8 cellular contexts compared by ENCODE assay signal in genomic region chr5:41856644-41857491, GRCh38. TPM values are rescaled to one million over a fixed set of nuclear protein-coding genes. Genes with fewer than 3 reads are reported as not detected.
A peak's percentile ranks its signal among the peaks of the same experiment; 100 is the strongest.
DNase-seq lines count a peak whose midpoint lies in the region; ATAC-seq, FAIRE-seq and TF ChIP-seq lines count a peak whose summit lies in the region.

No MANE protein-coding gene starts in this region.

- no peak for TF ChIP-seq EP300 in SK-N-SH (IDR thresholded peaks at IDR 0.05; ENCODE audit: borderline replicate concordance in 1 of 2, low read depth in 1 of 2, low read length in 1 of 2)

- H3K4me3 ChIP-seq in SK-N-SH (ENCODE audit: low read depth in 2 of 2, low read length in 1 of 2), result no peak overlapping the region
- no peak overlapping the region for H3K4me3 ChIP-seq in spleen

- H3K4me2 ChIP-seq in SK-N-SH, result no peak overlapping the region

- no peak overlapping the region for H3K9ac ChIP-seq in SK-N-SH

- peak; percentile 92 for TF ChIP-seq RAD21 in SK-N-SH (IDR thresholded peaks at IDR 0.05; ENCODE audit: low read length)

- peak; percentile 82 for TF ChIP-seq CTCF in SK-N-SH (IDR thresholded peaks at IDR 0.05)
- TF ChIP-seq CTCF in spleen (IDR thresholded peaks at IDR 0.05 in 8 of 11, conservative IDR thresholded peaks at IDR 0.05 in 3 of 11), result peak; percentile 56 to 89 (median 80)

- no peaks in the 10 kb centered on the region for H3K9me3 ChIP-seq in SK-N-SH
- no peaks in the 10 kb centered on the region for H3K9me3 ChIP-seq in spleen

- H3K27ac ChIP-seq in SK-N-SH (ENCODE audit: low read depth in 2 of 2, low read length in 1 of 2) (no peak overlapping the region), spleen (no peak overlapping the region)

- POLR2A ChIA-PET in SK-N-SH (lab: Yijun Ruan, JAX), result no interaction called here

- H3K27me3 ChIP-seq in SK-N-SH (ENCODE audit: insufficient read depth) (no peaks in the 10 kb centered on the region), spleen (replicated peaks in 1 of 7) (no peaks in the 10 kb centered on the region)

- 57% methylated on average over 5 of the region's 5 CpGs for WGBS in SK-N-SH (ENCODE audit: low lambda C conversion rate)
- 47 to 58% (median 53%) methylated on average over 5 of the region's 5 CpGs for WGBS in spleen, 5 donors

- peak; percentile 85 for FAIRE-seq in A204.1 (lab: Jason Lieb, UNC)

- no peaks in the 10 kb centered on the region for H3K79me2 ChIP-seq in SK-N-SH (ENCODE audit: insufficient read depth)

- H3K4me1 ChIP-seq in SK-N-SH (ENCODE audit: control insufficient read depth in 1 of 2, insufficient read depth in 2 of 2, low read depth in 1 of 2, low read length in 1 of 2), result no peaks in the 10 kb centered on the region; a peak in 1 of 4 replicates
- H3K4me1 ChIP-seq in spleen, result peaks cover 0 to 6% (median 0%) of the 10 kb centered on the region in 6 donors

- no peak for TF ChIP-seq POLR2A in spleen (IDR thresholded peaks at IDR 0.05)

- intact Hi-C loops in spleen (cut with DNase I; ENCODE audit: low total_unique reads), result loop anchor here (5.0 kb wide), 1 partner anchor 200 kb away; no protein-coding TSS in a partner anchor

- H3F3A ChIP-seq in SK-N-SH (replicated peaks; ENCODE audit: insufficient read depth), result no peaks in the 10 kb centered on the region

- H4K20me1 ChIP-seq in SK-N-SH (ENCODE audit: insufficient read depth), result no peaks in the 10 kb centered on the region

- no peaks in the 10 kb centered on the region for H3K9me2 ChIP-seq in SK-N-SH

- H2AFZ ChIP-seq in SK-N-SH (ENCODE audit: low read depth), result no peak overlapping the region

- DNase-seq in NCI-H1417 (lab: John Stamatoyannopoulos, UW) (peak; percentile 52 to 87 (median 87)), SK-N-SH (peak; percentile 51), astrocyte of the hippocampus (ENCODE audit: low read depth, low spot score) (peak; percentile 81), hippocampal formation (lab: John Stamatoyannopoulos, UW) (peak; percentile 29 to 75), spleen (no peak)

- CTCF ChIA-PET in SK-N-SH (lab: Yijun Ruan, JAX), result interaction anchor here (0.6 to 5.0 kb wide), 32 partner anchors 10 to 1286 kb away, joined by 3 to 126 read pairs (median 4); partner anchors contain the start of genes FBXO4 and RIMOC1

- ATAC-seq in GM18498 (IDR thresholded peaks at IDR 0.05; ENCODE audit: unreplicated experiment) (peak; percentile 89), HG02798 (IDR thresholded peaks at IDR 0.05; ENCODE audit: poor library complexity, unreplicated experiment) (peak; percentile 93)

- H3K36me3 ChIP-seq in SK-N-SH (replicated peaks in 1 of 2; ENCODE audit: control insufficient read depth in 1 of 2, insufficient read depth in 2 of 2, low read length in 1 of 2), result peaks cover 22 to 70% of the 10 kb centered on the region in 2 experiments
- peaks cover 5 to 89% (median 39%) of the 10 kb centered on the region in 6 donors for H3K36me3 ChIP-seq in spleen

TF ChIP-seq in SK-N-SH, 30 proteins besides CTCF, POLR2A, EP300 and RAD21:
- no peak for TF ChIP-seq MXI1 (IDR thresholded peaks at IDR 0.05; ENCODE audit: low read depth, low read length)
- TF ChIP-seq SMC3 (IDR thresholded peaks at IDR 0.05; ENCODE audit: low read depth, low read length), result peak; percentile 75

RNA-seq across cellular contexts. Expression of gene OXCT1, which starts 13.4 kb away (rescaled TPM):
- 11.7 and 14.9 TPM in 2 replicates for polyA plus RNA-seq in SK-N-SH (2012; rRNA removed)
- 18.4 and 20.9 TPM in 2 replicates for polyA plus RNA-seq in SK-N-SH (2012; cell fraction: cytosol; rRNA removed)
- polyA plus RNA-seq in SK-N-SH (2012; cell fraction: nucleus; rRNA removed), result 6.4 and 12.6 TPM in 2 replicates
- 10 to 100 TPM; 11.0 to 16.7 (median 14.2) TPM for total RNA-seq in spleen
- 10 to 100 TPM in 2 of 3 donors, 1 to 10 TPM in 1; 7.0 to 11.9 (median 10.1) TPM for polyA plus RNA-seq in spleen

RNA-seq across cellular contexts. Expression of gene RIMOC1, which starts 47.3 kb away (rescaled TPM):
- polyA plus RNA-seq in SK-N-SH (2012; rRNA removed), result 6.5 and 9.5 TPM in 2 replicates
- 11.6 and 14.4 TPM in 2 replicates for polyA plus RNA-seq in SK-N-SH (2012; cell fraction: cytosol; rRNA removed)
- 2.3 and 6.3 TPM in 2 replicates for polyA plus RNA-seq in SK-N-SH (2012; cell fraction: nucleus; rRNA removed)
- 10 to 100 TPM; 20.4 to 29.3 (median 23.5) TPM for total RNA-seq in spleen
- 1 to 10 TPM; 4.5 to 7.0 (median 5.3) TPM for polyA plus RNA-seq in spleen
